In genomic region chr18:70139138-70139537, GRCh38 we compare ENCODE assay signal across 28 cellular contexts.
"Had no signal": no experiment of that assay in that cellular context is flagged by ENCODE, and none has a peak within 500 bp of the region (broad histone marks: within the 10 kb centered on the region; RNA-seq: fewer than 3 reads in every experiment).

No MANE protein-coding gene starts in this region.

- H3K4me3 ChIP-seq: Peyer's patch, SJCRH30 had no signal

- H3K27me3 ChIP-seq: Peyer's patch, SJCRH30 had no signal

- H3K4me3 Mint-ChIP-seq: activated CD8-positive, alpha-beta T cell treated with anti-CD3 and anti-CD28 coated beads, Interleukin-2, amount 10 ng/mL, durations not matched to agents 7 days and 5 days; activated naive CD4-positive, alpha-beta T cell treated with anti-CD3 and anti-CD28 coated beads, Interleukin-2, amount 50 U/mL, for 24 hours; IgD-negative memory B cell; T-helper 1 cell treated with Interleukin-12 subunit alpha and Interleukin-12 subunit beta and Interleukin-4 antibody, amounts not matched to agents 30 μg/mL and 1 μg/mL, for 36 hours; WTC11 had no signal

- H3K4me1 ChIP-seq: Peyer's patch, SJCRH30 had no signal

- H3K27me3 Mint-ChIP-seq: activated naive CD4-positive, alpha-beta T cell treated with anti-CD3 and anti-CD28 coated beads, Interleukin-2, amount 50 U/mL, for 24 hours; IgD-negative memory B cell had no signal

- ATAC-seq: activated CD8-positive, alpha-beta T cell treated with anti-CD3 and anti-CD28 coated beads, Interleukin-2, amount 10 ng/mL, durations not matched to agents 7 days and 5 days; SK-N-SH treated with all-trans-retinoic acid at 6 μM for 48 hours; WTC11 had no signal

- H3K27ac Mint-ChIP-seq: activated CD8-positive, alpha-beta T cell treated with anti-CD3 and anti-CD28 coated beads, Interleukin-2, amount 10 ng/mL, durations not matched to agents 7 days and 5 days; activated naive CD4-positive, alpha-beta T cell treated with anti-CD3 and anti-CD28 coated beads, Interleukin-2, amount 50 U/mL, for 24 hours; IgD-negative memory B cell; T-helper 1 cell treated with Interleukin-12 subunit alpha and Interleukin-12 subunit beta and Interleukin-4 antibody, amounts not matched to agents 30 μg/mL and 1 μg/mL, for 36 hours; WTC11 had no signal

- H3K36me3 ChIP-seq: SJCRH30 had no signal

- H3K4me1 Mint-ChIP-seq: activated naive CD4-positive, alpha-beta T cell treated with anti-CD3 and anti-CD28 coated beads, Interleukin-2, amount 50 U/mL, for 24 hours; IgD-negative memory B cell; WTC11 had no signal

- H3K27ac ChIP-seq: Peyer's patch, RWPE1, SJCRH30 had no signal

- DNase-seq: activated CD4-positive, alpha-beta T cell treated with anti-CD3 and anti-CD28 coated beads for 48 hours; activated CD4-positive, alpha-beta T cell treated with anti-CD3 and anti-CD28 coated beads, Interleukin-2, amount 50 U/mL, for 4 hours; activated CD4-positive, CD25-positive, alpha-beta regulatory T cell treated with anti-CD3 and anti-CD28 coated beads, Interleukin-2, amount 50 U/mL, for 72 hours; activated CD8-positive, alpha-beta memory T cell treated with anti-CD3 and anti-CD28 coated beads, Interleukin-2, amount 50 U/mL, for 48 hours; activated CD8-positive, alpha-beta T cell treated with anti-CD3 and anti-CD28 coated beads, Interleukin-2, amount 10 ng/mL, durations not matched to agents 7 days and 5 days; activated effector memory CD4-positive, alpha-beta T cell treated with Interleukin-2 at 50 U/mL for 16 hours; activated naive CD4-positive, alpha-beta T cell; activated T-cell treated with anti-CD3 and anti-CD28 coated beads, Interleukin-2, amount 50 U/mL, for 1 hour; amniotic stem cell; KG1; NCI-H1048; NCI-H1417; NCI-H1930; NCI-H2171; NCI-H226; NCI-H526 treated with DMSO at 0.1 percent for 48 hours; NCI-H82; NK-92 treated with Interleukin-12 subunit alpha and Interleukin-12 subunit beta, amount 100 ng/mL, for 24 hours; Peyer's patch; Right ventricle myocardium superior; SJCRH30; SW 1271 had no signal

- H3K9me3 ChIP-seq: Peyer's patch, SJCRH30 had no signal

- H3K9me3 Mint-ChIP-seq: activated naive CD4-positive, alpha-beta T cell treated with anti-CD3 and anti-CD28 coated beads, Interleukin-2, amount 50 U/mL, for 24 hours; T-helper 1 cell treated with Interleukin-12 subunit alpha and Interleukin-12 subunit beta and Interleukin-4 antibody, amounts not matched to agents 30 μg/mL and 1 μg/mL, for 36 hours had no signal
